In the genomic region with DNA sequence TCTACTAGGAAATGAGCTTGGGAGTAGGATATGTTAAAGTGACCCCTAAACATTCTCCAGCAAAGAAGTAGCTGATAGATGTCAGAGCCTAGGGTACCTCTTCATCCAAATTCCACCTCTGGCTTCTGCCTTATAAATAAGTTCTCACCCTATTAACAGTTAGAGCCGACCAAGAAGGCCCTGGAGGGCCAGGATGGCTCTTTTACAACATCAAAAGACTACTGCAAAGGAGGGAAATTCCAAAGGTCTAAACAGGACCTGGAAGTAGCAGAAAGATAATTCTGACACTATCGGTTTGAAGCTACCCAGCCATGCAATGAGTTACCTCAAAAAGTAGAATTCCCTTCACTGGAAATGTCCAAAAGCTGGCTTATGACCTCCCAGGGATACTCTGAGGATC, we compare ENCODE assay signal across 24 cellular contexts.
"Had no signal": no experiment of that assay in that cellular context is flagged by ENCODE, and none has a peak within 500 bp of the region (broad histone marks: within the 10 kb centered on the region; RNA-seq: fewer than 3 reads in every experiment).

No MANE protein-coding gene starts in this region.

- H3K4me1 ChIP-seq: foreskin keratinocyte, gastroesophageal sphincter, sigmoid colon, spleen had no signal

- H3K27ac ChIP-seq: esophagus muscularis mucosa, foreskin keratinocyte, gastroesophageal sphincter, ovary, psoas muscle, sigmoid colon, spleen, suprapubic skin had no signal

- H3K27me3 ChIP-seq: dorsolateral prefrontal cortex, esophagus muscularis mucosa, gastroesophageal sphincter, ovary, sigmoid colon, spleen, suprapubic skin had no signal

- H3K4me3 Mint-ChIP-seq: natural killer cell; stimulated activated memory B cell treated with anti-CD40 and anti-IgM and Interleukin-4, amounts not matched to agents 10 μg/mL and 1 μg/mL and 100 μg/mL, for 72 hours had no signal

- H3K9me3 Mint-ChIP-seq: natural killer cell had no signal

- H3K36me3 ChIP-seq: esophagus muscularis mucosa, gastroesophageal sphincter, ovary, sigmoid colon, spleen, suprapubic skin had no signal

- DNase-seq: central memory CD4-positive, alpha-beta T cell; dorsolateral prefrontal cortex; effector CD4-positive, alpha-beta T cell; foreskin keratinocyte; glutamatergic neuron; hypothalamus; kidney; natural killer cell; occipital lobe; ovary; posterior cingulate gyrus; psoas muscle; right cardiac atrium; sigmoid colon; spleen; stimulated activated CD4-positive, alpha-beta T cell treated with anti-CD3 and anti-CD28 coated beads, Interleukin-4, amount 100 ng/mL, for 4 hours; stimulated activated naive CD8-positive, alpha-beta T cell treated with anti-CD3 and anti-CD28 coated beads, Interleukin-15, Interleukin-2, amounts not matched to agents 100 U/mL and 50 U/mL, for 24 hours; trophoblast cell had no signal

- H3K36me3 Mint-ChIP-seq: natural killer cell; stimulated activated memory B cell treated with anti-CD40 and anti-IgM and Interleukin-4, amounts not matched to agents 10 μg/mL and 1 μg/mL and 100 μg/mL, for 72 hours had no signal

- H3K4me1 Mint-ChIP-seq: natural killer cell had no signal

- FAIRE-seq: colon, endothelial cell of umbilical vein, kidney had no signal

- H3K27ac Mint-ChIP-seq: natural killer cell; stimulated activated memory B cell treated with anti-CD40 and anti-IgM and Interleukin-4, amounts not matched to agents 10 μg/mL and 1 μg/mL and 100 μg/mL, for 72 hours had no signal

- H3K4me3 ChIP-seq: dorsolateral prefrontal cortex, esophagus muscularis mucosa, gastroesophageal sphincter, ovary, psoas muscle, sigmoid colon, spleen, suprapubic skin had no signal

- H3K9me3 ChIP-seq: esophagus muscularis mucosa, gastroesophageal sphincter, ovary, psoas muscle, sigmoid colon, spleen, suprapubic skin had no signal
